ENCODE assay signal across 11 cellular contexts in genomic region chr9:37407468-37407867, GRCh38. TPM values are rescaled to one million over a fixed set of nuclear protein-coding genes. Genes with fewer than 3 reads are reported as not detected.
DNase-seq lines count a peak whose midpoint lies in the region; ATAC-seq, FAIRE-seq and TF ChIP-seq lines count a peak whose summit lies in the region.
"Had no signal": no experiment of that assay in that cellular context is flagged by ENCODE, and none has a peak within 500 bp of the region (broad histone marks: within the 10 kb centered on the region; RNA-seq: fewer than 3 reads in every experiment).

No MANE protein-coding gene starts in this region.

- POLR2A ChIA-PET in T-cell (lab: Charles Lee) = no interaction called here

- H3K4me1 ChIP-seq in BLaER1 (peaks cover 74% of the 10 kb centered on the region), RWPE2 (ENCODE audit: insufficient read depth, poor library complexity, severe bottlenecking) (peaks cover 3% of the 10 kb centered on the region), hepatocyte (ENCODE audit: insufficient read depth) (peaks cover 6% of the 10 kb centered on the region)

- ATAC-seq in RWPE2 (ENCODE audit: low read depth) = no peak
- no peak for ATAC-seq in esophagus mucosa
- ATAC-seq in T-cell (replicated peaks in 1 of 4) = no peak
- no peak for ATAC-seq in HG03439 (IDR thresholded peaks at IDR 0.05; ENCODE audit: unreplicated experiment)

- DNase-seq in GM19239 (ENCODE audit: insufficient read length, low spot score) = no peak
- no peak for DNase-seq in RWPE2 (ENCODE audit: low spot score)
- no peak for DNase-seq in hepatocyte (ENCODE audit: low spot score)
- DNase-seq in T-cell = no peak
- no peak for DNase-seq in NCI-H748 (lab: John Stamatoyannopoulos, UW; ENCODE audit: unreplicated experiment)
- DNase-seq: MG63; stimulated activated CD4-positive, alpha-beta T cell treated with anti-CD3 and anti-CD28 coated beads, Interleukin-12 subunit alpha, Interleukin-12 subunit beta, amount 100 ng/mL, for 4 hours; stimulated activated naive CD4-positive, alpha-beta T cell treated with Interleukin-2 at 50 U/mL for 16 hours had no signal

- no peaks in the 10 kb centered on the region for H3K79me2 ChIP-seq in hepatocyte

- H3K36me3 ChIP-seq in BLaER1 (no peaks in the 10 kb centered on the region), RWPE2 (ENCODE audit: low read depth) (no peaks in the 10 kb centered on the region), hepatocyte (replicated peaks; ENCODE audit: insufficient read depth, low read depth) (no peaks in the 10 kb centered on the region)
- H3K36me3 ChIP-seq: MG63 had no signal

- peaks cover 4 to 27% (median 11%) of the 10 kb centered on the region in 3 donors for H3K4me1 Mint-ChIP-seq in T-cell

- H3K27me3 ChIP-seq in BLaER1 (no peaks in the 10 kb centered on the region), RWPE2 (ENCODE audit: insufficient read depth, poor library complexity, severe bottlenecking) (no peaks in the 10 kb centered on the region), hepatocyte (no peaks in the 10 kb centered on the region)
- H3K27me3 ChIP-seq: MG63 had no signal

- no peak overlapping the region for H2AFZ ChIP-seq in hepatocyte

- H3K36me3 Mint-ChIP-seq in T-cell = no peaks in the 10 kb centered on the region

- H3K9me3 ChIP-seq in BLaER1 (no peaks in the 10 kb centered on the region), RWPE2 (ENCODE audit: severe bottlenecking) (no peaks in the 10 kb centered on the region), hepatocyte (ENCODE audit: low read depth) (no peaks in the 10 kb centered on the region)
- H3K9me3 ChIP-seq: MG63 had no signal

- H3K27ac Mint-ChIP-seq in T-cell = no peak overlapping the region

- H3K4me2 ChIP-seq in BLaER1 = peak overlapping the region; percentile 75
- no peak overlapping the region for H3K4me2 ChIP-seq in hepatocyte

- H3K27ac ChIP-seq in BLaER1 (no peak overlapping the region), RWPE2 (ENCODE audit: poor library complexity, severe bottlenecking) (no peak overlapping the region), hepatocyte (no peak overlapping the region)

- H3K9ac ChIP-seq in BLaER1 = no peak overlapping the region

- H4K20me1 ChIP-seq in BLaER1 = no peaks in the 10 kb centered on the region
- no peaks in the 10 kb centered on the region for H4K20me1 ChIP-seq in hepatocyte (ENCODE audit: insufficient read depth, poor library complexity, severe bottlenecking)

- CTCF ChIA-PET in T-cell (lab: Charles Lee) = interaction anchor here (0.5 to 0.6 kb wide), 2 partner anchors 1302 to 1345 kb away, joined by 4 to 11 read pairs; no protein-coding TSS in a partner anchor

- 64% methylated on average over 2 of the region's 2 CpGs for WGBS in hepatocyte (ENCODE audit: low lambda C conversion rate, missing lambda C conversion rate)

- no peak overlapping the region for H3K4me3 ChIP-seq in BLaER1
- H3K4me3 ChIP-seq in RWPE2 (ENCODE audit: severe bottlenecking) = no peak overlapping the region
- H3K4me3 ChIP-seq in hepatocyte = no peak overlapping the region
- H3K4me3 ChIP-seq: MG63 had no signal

- H3K27me3 Mint-ChIP-seq in T-cell = no peaks in the 10 kb centered on the region

- H3K9me3 Mint-ChIP-seq in T-cell = no peaks in the 10 kb centered on the region

- no peaks in the 10 kb centered on the region for H3K9me2 ChIP-seq in hepatocyte (replicated peaks; ENCODE audit: insufficient read depth)

- H3K4me3 Mint-ChIP-seq in T-cell = no peak overlapping the region

- TF ChIP-seq CTCF in RWPE2 (IDR thresholded peaks at IDR 0.05; ENCODE audit: poor library complexity, severe bottlenecking) = peak; percentile 38
- peak; percentile 30 for TF ChIP-seq CTCF in hepatocyte (IDR thresholded peaks at IDR 0.05; ENCODE audit: poor library complexity)

- peak; percentile 88 for FAIRE-seq in GM19239 (lab: Jason Lieb, UNC)

RNA-seq across cellular contexts. Expression of gene GRHPR, which starts 15.0 kb away (rescaled TPM):
- total RNA-seq in hepatocyte (164 and 168 TPM in 2 replicates), esophagus mucosa (57.5 TPM), T-cell (10 to 100 TPM; 33.3 to 63.8 (median 43.9) TPM)
- polyA plus RNA-seq in hepatocyte = 119 and 137 TPM in 2 replicates

RNA-seq across cellular contexts. Expression of gene ZBTB5, which starts 57.8 kb away (rescaled TPM):
- total RNA-seq in hepatocyte = 16.1 and 21.8 TPM in 2 replicates
- 3.8 and 4.3 TPM in 2 replicates for polyA plus RNA-seq in hepatocyte
- total RNA-seq in esophagus mucosa = 10.6 TPM
- 10 to 100 TPM; 12.5 to 14.3 (median 13.3) TPM for total RNA-seq in T-cell
